Comparison of ENCODE assay signal across 8 cellular contexts in genomic region chr9:126860077-126860756, GRCh38. TPM values are rescaled to one million over a fixed set of nuclear protein-coding genes. Genes with fewer than 3 reads are reported as not detected.
DNase-seq lines count a peak whose midpoint lies in the region; ATAC-seq and TF ChIP-seq lines count a peak whose summit lies in the region.

A gene with protein sequence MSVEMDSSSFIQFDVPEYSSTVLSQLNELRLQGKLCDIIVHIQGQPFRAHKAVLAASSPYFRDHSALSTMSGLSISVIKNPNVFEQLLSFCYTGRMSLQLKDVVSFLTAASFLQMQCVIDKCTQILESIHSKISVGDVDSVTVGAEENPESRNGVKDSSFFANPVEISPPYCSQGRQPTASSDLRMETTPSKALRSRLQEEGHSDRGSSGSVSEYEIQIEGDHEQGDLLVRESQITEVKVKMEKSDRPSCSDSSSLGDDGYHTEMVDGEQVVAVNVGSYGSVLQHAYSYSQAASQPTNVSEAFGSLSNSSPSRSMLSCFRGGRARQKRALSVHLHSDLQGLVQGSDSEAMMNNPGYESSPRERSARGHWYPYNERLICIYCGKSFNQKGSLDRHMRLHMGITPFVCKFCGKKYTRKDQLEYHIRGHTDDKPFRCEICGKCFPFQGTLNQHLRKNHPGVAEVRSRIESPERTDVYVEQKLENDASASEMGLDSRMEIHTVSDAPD (plus strand): TSS chr9:126860639. CDS start chr9:126879400, 18,761 bp downstream.

- peaks cover 2% of the 10 kb centered on the region for H3K36me3 Mint-ChIP-seq in activated naive CD8-positive, alpha-beta T cell
- H3K36me3 Mint-ChIP-seq in progenitor cell of endocrine pancreas (ENCODE audit: insufficient read depth), result peaks cover 3% of the 10 kb centered on the region

- WGBS in SK-N-SH (ENCODE audit: low lambda C conversion rate), result 0% methylated on average over 9 of the region's 67 CpGs

- peaks cover 28% of the 10 kb centered on the region for H3K4me1 Mint-ChIP-seq in activated naive CD8-positive, alpha-beta T cell (ENCODE audit: low read depth)
- H3K4me1 Mint-ChIP-seq in progenitor cell of endocrine pancreas (ENCODE audit: low read depth), result peaks cover 20% of the 10 kb centered on the region

- H2AFZ ChIP-seq in DND-41 (ENCODE audit: low read depth, low read length) (peak within 1 kb of the TSS; percentile 92), SK-N-SH (ENCODE audit: low read depth) (peak within 1 kb of the TSS; percentile 81)

- no peaks in the 10 kb centered on the region for H3K9me3 ChIP-seq in DND-41 (ENCODE audit: insufficient read depth, low read length, severe bottlenecking)
- H3K9me3 ChIP-seq in SK-N-SH, result no peaks in the 10 kb centered on the region
- H3K9me3 ChIP-seq in upper lobe of right lung, result no peaks in the 10 kb centered on the region

- H3K27me3 Mint-ChIP-seq in activated naive CD8-positive, alpha-beta T cell, result no peaks in the 10 kb centered on the region
- H3K27me3 Mint-ChIP-seq in progenitor cell of endocrine pancreas, result peaks cover 24% of the 10 kb centered on the region

- peak within 1 kb of the TSS; percentile 89 for H3K4me3 Mint-ChIP-seq in activated naive CD8-positive, alpha-beta T cell
- H3K4me3 Mint-ChIP-seq in progenitor cell of endocrine pancreas (ENCODE audit: low read depth), result peak within 1 kb of the TSS; percentile 79

- POLR2A ChIA-PET in SK-N-SH (lab: Yijun Ruan, JAX), result interaction anchor here (1.0 to 1.2 kb wide), 2 partner anchors 17 to 55 kb away, joined by 3 to 6 read pairs; partner anchors contain the start of gene ZBTB43

- DNase-seq in DND-41 (peak; percentile 73), HuH-7 (ENCODE audit: low spot score) (peak; percentile 66), SK-N-SH (peak; percentile 96), cardiac septum (ENCODE audit: low spot score) (peak; percentile 89), progenitor cell of endocrine pancreas (ENCODE audit: low spot score, unreplicated experiment) (peak; percentile 91), upper lobe of right lung (peak; percentile 88)

- H3K27me3 ChIP-seq in DND-41 (ENCODE audit: insufficient read depth, low read length, poor library complexity) (peaks cover 13% of the 10 kb centered on the region), SK-N-SH (ENCODE audit: insufficient read depth) (peaks cover 5% of the 10 kb centered on the region; the same call in 1 of the 2 replicates), upper lobe of right lung (no peaks in the 10 kb centered on the region)

- H3K9me2 ChIP-seq in SK-N-SH, result no peaks in the 10 kb centered on the region

- intact Hi-C loops in cardiac septum (cut with DNase I) (no loop called here), upper lobe of right lung (cut with DNase I) (no loop called here)

- peak within 1 kb of the TSS; percentile 89 for H3K27ac ChIP-seq in DND-41 (ENCODE audit: low read length)
- peak within 1 kb of the TSS; percentile 50 to 85 for H3K27ac ChIP-seq in SK-N-SH (ENCODE audit: low read depth in 2 of 2, low read length in 1 of 2)
- peak within 1 kb of the TSS; percentile 94 for H3K27ac ChIP-seq in upper lobe of right lung

- peak within 1 kb of the TSS; percentile 81 for H3K27ac Mint-ChIP-seq in activated naive CD8-positive, alpha-beta T cell
- peak within 1 kb of the TSS; percentile 80 for H3K27ac Mint-ChIP-seq in progenitor cell of endocrine pancreas

- H3K36me3 ChIP-seq in DND-41 (ENCODE audit: insufficient read depth, low read length) (peaks cover 12% of the 10 kb centered on the region), SK-N-SH (replicated peaks in 1 of 2; ENCODE audit: control insufficient read depth in 1 of 2, insufficient read depth in 2 of 2, low read length in 1 of 2) (peaks cover 17 to 21% of the 10 kb centered on the region in 2 experiments), upper lobe of right lung (peaks cover 10% of the 10 kb centered on the region)

- H4K20me1 ChIP-seq in DND-41 (ENCODE audit: insufficient read depth, low read length), result peaks cover 6% of the 10 kb centered on the region; the same call in 1 of the 2 replicates
- H4K20me1 ChIP-seq in SK-N-SH (ENCODE audit: insufficient read depth), result peaks cover 27% of the 10 kb centered on the region

- peaks cover 35% of the 10 kb centered on the region for H3K79me2 ChIP-seq in DND-41 (ENCODE audit: insufficient read depth, low read length)
- H3K79me2 ChIP-seq in SK-N-SH (ENCODE audit: insufficient read depth), result peaks cover 43% of the 10 kb centered on the region

- H3K4me3 ChIP-seq in DND-41 (ENCODE audit: low read depth in 1 of 2, low read length in 2 of 2) (peak within 1 kb of the TSS; percentile 72 to 92), SK-N-SH (ENCODE audit: low read depth in 2 of 2, low read length in 1 of 2) (peak within 1 kb of the TSS; percentile 90 to 96), upper lobe of right lung (peak within 1 kb of the TSS; percentile 88)

- CTCF ChIA-PET in SK-N-SH (lab: Yijun Ruan, JAX), result interaction anchor here (0.6 to 3.0 kb wide), 13 partner anchors 10 to 522 kb away, joined by 3 to 25 read pairs (median 4); no protein-coding TSS in a partner anchor

- 0 out of 2 replicates have a peak, but pooled peaks have one; percentile 4 for TF ChIP-seq RAD21 in SK-N-SH (IDR thresholded peaks at IDR 0.05; ENCODE audit: low read length)

- no peaks in the 10 kb centered on the region for H3F3A ChIP-seq in SK-N-SH (replicated peaks; ENCODE audit: insufficient read depth)

- peak within 1 kb of the TSS; percentile 97 for H3K4me2 ChIP-seq in DND-41 (ENCODE audit: insufficient read depth, low read length)
- peak within 1 kb of the TSS; percentile 96 for H3K4me2 ChIP-seq in SK-N-SH

- TF ChIP-seq CTCF in DND-41 (IDR thresholded peaks at IDR 0.05; ENCODE audit: borderline replicate concordance, extremely low read depth, low read length, poor library complexity, severe bottlenecking), result peak; percentile 88
- TF ChIP-seq CTCF in SK-N-SH (IDR thresholded peaks at IDR 0.05), result peak; percentile 97
- TF ChIP-seq CTCF in progenitor cell of endocrine pancreas (IDR thresholded peaks at IDR 0.05; ENCODE audit: unreplicated experiment), result peak; percentile 100
- TF ChIP-seq CTCF in upper lobe of right lung (IDR thresholded peaks at IDR 0.05), result peak; percentile 100

- H3K9ac ChIP-seq in DND-41 (ENCODE audit: low read depth, low read length) (peak within 1 kb of the TSS; percentile 77), SK-N-SH (peak within 1 kb of the TSS; percentile 76)

- ATAC-seq in DND-41 (ENCODE audit: insufficient read depth, low read depth) (peak; percentile 80), GM21390 (IDR thresholded peaks at IDR 0.05; ENCODE audit: unreplicated experiment) (peak; percentile 63), upper lobe of right lung (peak; percentile 84)

- H3K9me3 Mint-ChIP-seq in activated naive CD8-positive, alpha-beta T cell (ENCODE audit: low read depth), result no peaks in the 10 kb centered on the region
- no peaks in the 10 kb centered on the region for H3K9me3 Mint-ChIP-seq in progenitor cell of endocrine pancreas (ENCODE audit: low read depth)

- H3K4me1 ChIP-seq in DND-41 (ENCODE audit: insufficient read depth, low read length) (peaks cover 28% of the 10 kb centered on the region), SK-N-SH (ENCODE audit: control insufficient read depth in 1 of 2, insufficient read depth in 2 of 2, low read depth in 1 of 2, low read length in 1 of 2) (peaks cover 0 to 20% of the 10 kb centered on the region in 2 experiments; a peak in 2 of 4 replicates), upper lobe of right lung (peaks cover 22% of the 10 kb centered on the region)

- no peak for TF ChIP-seq EP300 in SK-N-SH (IDR thresholded peaks at IDR 0.05; ENCODE audit: borderline replicate concordance in 1 of 2, low read depth in 1 of 2, low read length in 1 of 2)

TF ChIP-seq in SK-N-SH, 30 proteins besides CTCF, POLR2A, EP300 and RAD21 (continues in another document):
- TF ChIP-seq, protein P1, sequence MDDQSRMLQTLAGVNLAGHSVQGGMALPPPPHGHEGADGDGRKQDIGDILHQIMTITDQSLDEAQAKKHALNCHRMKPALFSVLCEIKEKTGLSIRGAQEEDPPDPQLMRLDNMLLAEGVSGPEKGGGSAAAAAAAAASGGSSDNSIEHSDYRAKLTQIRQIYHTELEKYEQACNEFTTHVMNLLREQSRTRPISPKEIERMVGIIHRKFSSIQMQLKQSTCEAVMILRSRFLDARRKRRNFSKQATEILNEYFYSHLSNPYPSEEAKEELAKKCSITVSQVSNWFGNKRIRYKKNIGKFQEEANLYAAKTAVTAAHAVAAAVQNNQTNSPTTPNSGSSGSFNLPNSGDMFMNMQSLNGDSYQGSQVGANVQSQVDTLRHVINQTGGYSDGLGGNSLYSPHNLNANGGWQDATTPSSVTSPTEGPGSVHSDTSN (IDR thresholded peaks at IDR 0.05), result no peak
- TF ChIP-seq GABPA (IDR thresholded peaks at IDR 0.05; ENCODE audit: low read depth), result peak; percentile 79
- no peak for TF ChIP-seq EZH2phosphoT487 (IDR thresholded peaks at IDR 0.05; ENCODE audit: borderline replicate concordance, low read depth)
- TF ChIP-seq YY1 (IDR thresholded peaks at IDR 0.05; ENCODE audit: low read depth), result no peak
- TF ChIP-seq TAF1 (IDR thresholded peaks at IDR 0.05; ENCODE audit: borderline replicate concordance, low read depth, low read length), result peak; percentile 59; the same call in 1 of the 2 replicates
- TF ChIP-seq SIN3A (IDR thresholded peaks at IDR 0.05; ENCODE audit: borderline replicate concordance, low read depth, low read length), result peak; percentile 30; the same call in 1 of the 2 replicates
- TF ChIP-seq, protein P2, sequence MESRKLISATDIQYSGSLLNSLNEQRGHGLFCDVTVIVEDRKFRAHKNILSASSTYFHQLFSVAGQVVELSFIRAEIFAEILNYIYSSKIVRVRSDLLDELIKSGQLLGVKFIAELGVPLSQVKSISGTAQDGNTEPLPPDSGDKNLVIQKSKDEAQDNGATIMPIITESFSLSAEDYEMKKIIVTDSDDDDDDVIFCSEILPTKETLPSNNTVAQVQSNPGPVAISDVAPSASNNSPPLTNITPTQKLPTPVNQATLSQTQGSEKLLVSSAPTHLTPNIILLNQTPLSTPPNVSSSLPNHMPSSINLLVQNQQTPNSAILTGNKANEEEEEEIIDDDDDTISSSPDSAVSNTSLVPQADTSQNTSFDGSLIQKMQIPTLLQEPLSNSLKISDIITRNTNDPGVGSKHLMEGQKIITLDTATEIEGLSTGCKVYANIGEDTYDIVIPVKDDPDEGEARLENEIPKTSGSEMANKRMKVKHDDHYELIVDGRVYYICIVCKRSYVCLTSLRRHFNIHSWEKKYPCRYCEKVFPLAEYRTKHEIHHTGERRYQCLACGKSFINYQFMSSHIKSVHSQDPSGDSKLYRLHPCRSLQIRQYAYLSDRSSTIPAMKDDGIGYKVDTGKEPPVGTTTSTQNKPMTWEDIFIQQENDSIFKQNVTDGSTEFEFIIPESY (IDR thresholded peaks at IDR 0.05; ENCODE audit: borderline replicate concordance, low read depth), result no peak
- TF ChIP-seq MAX (IDR thresholded peaks at IDR 0.05; ENCODE audit: low read depth), result peak; percentile 53; the same call in 1 of the 2 replicates

RNA-seq across cellular contexts. Expression of the gene that starts here (rescaled TPM):
- 2.9 and 4.1 TPM in 2 replicates for polyA plus RNA-seq in SK-N-SH (2012; rRNA removed)
- 3.2 and 3.7 TPM in 2 replicates for polyA plus RNA-seq in SK-N-SH (2012; cell fraction: cytosol; rRNA removed)
- 3.8 and 4.9 TPM in 2 replicates for polyA plus RNA-seq in SK-N-SH (2012; cell fraction: nucleus; rRNA removed)
- total RNA-seq in cardiac septum (5.7 TPM), progenitor cell of endocrine pancreas (21.5 TPM in 2 replicates), upper lobe of right lung (15.1 TPM)

Comparison
In these comparisons a context has a peak if more than half of its experiments do, and no peak if none do; other contexts are left out.
1. Peak in every context shown above with its lines: DNase-seq, ATAC-seq, H3K4me3 ChIP-seq and H3K27ac ChIP-seq.